In the genomic region with DNA sequence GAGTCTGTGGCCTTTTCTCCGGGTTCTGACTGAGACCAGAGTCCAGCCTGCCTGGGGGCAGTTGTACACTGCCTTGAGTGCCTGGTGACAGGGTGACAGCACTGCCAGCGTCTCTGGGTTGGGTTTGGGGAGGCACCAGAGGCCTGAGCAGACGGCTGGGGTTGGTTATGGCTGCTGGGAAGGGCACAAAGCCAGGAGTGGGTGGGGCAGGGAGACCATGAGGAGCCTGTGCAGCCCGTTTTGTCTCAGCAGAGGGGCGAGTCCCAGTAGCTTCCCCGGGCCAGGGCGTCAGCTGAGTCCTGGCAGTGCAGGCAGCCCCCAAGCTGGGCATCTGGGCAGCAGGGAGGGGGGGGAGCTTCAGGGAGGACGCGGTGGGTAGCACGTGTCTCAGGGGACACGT, we compare ENCODE assay signal across 12 cellular contexts.
"Had no signal": no experiment of that assay in that cellular context is flagged by ENCODE, and none has a peak within 500 bp of the region (broad histone marks: within the 10 kb centered on the region; RNA-seq: fewer than 3 reads in every experiment).

No MANE protein-coding gene starts in this region.

- FAIRE-seq: frontal cortex, kidney had no signal

- H2AFZ ChIP-seq: neural progenitor cell had no signal

- ATAC-seq: activated naive CD8-positive, alpha-beta T cell treated with anti-CD3 and anti-CD28 coated beads, Interleukin-2, amount 50 U/mL, for 24 hours; WTC11 had no signal

- DNase-seq: activated CD4-positive, alpha-beta T cell treated with anti-CD3 and anti-CD28 coated beads for 48 hours; activated naive CD4-positive, alpha-beta T cell treated with Interleukin-2 at 50 U/mL for 16 hours; activated naive CD8-positive, alpha-beta T cell treated with anti-CD3 and anti-CD28 coated beads, Interleukin-2, amount 50 U/mL, for 24 hours; heart right ventricle; kidney; retina had no signal

- H3K27me3 ChIP-seq: ascending aorta, neural progenitor cell, tibial nerve, vagina had no signal

- H3K4me2 ChIP-seq: neural progenitor cell had no signal

- H3K9ac ChIP-seq: neural progenitor cell had no signal

- H3K9me3 ChIP-seq: ascending aorta, tibial nerve, vagina had no signal

- H3K4me1 ChIP-seq: neural progenitor cell, tibial nerve had no signal

- H3K27ac ChIP-seq: ascending aorta, heart right ventricle, neural progenitor cell, tibial nerve, vagina had no signal

- H3K36me3 ChIP-seq: ascending aorta, heart right ventricle, neural progenitor cell, tibial nerve, vagina had no signal

- H3K4me3 ChIP-seq: ascending aorta, heart right ventricle, neural progenitor cell, tibial nerve, vagina had no signal
